In genomic region chr6:17986656-17987575, GRCh38 we compare ENCODE assay signal across 8 cellular contexts. TPM values are rescaled to one million over a fixed set of nuclear protein-coding genes. Genes with fewer than 3 reads are reported as not detected.
DNase-seq lines count a peak whose midpoint lies in the region; ATAC-seq and TF ChIP-seq lines count a peak whose summit lies in the region.

No MANE protein-coding gene starts in this region.

- H3K4me2 ChIP-seq in BLaER1 (peak overlapping the region; percentile 88), PC-3 (ENCODE audit: low read length) (peak overlapping the region; percentile 91), skeletal muscle satellite cell (ENCODE audit: low read length) (peak overlapping the region; percentile 75)

- H3K9ac ChIP-seq in BLaER1 (peak overlapping the region; percentile 83), PC-3 (ENCODE audit: low read length) (peak overlapping the region; percentile 77), skeletal muscle satellite cell (ENCODE audit: low read depth, low read length) (peak overlapping the region; percentile 86)

- peaks cover 41% of the 10 kb centered on the region for H3K79me2 ChIP-seq in PC-3 (ENCODE audit: low read length)

- H3K27ac Mint-ChIP-seq in central memory CD8-positive, alpha-beta T cell (ENCODE audit: low read depth), result no peak overlapping the region

- CTCF ChIA-PET in PC-3 (lab: Charles Lee), result interaction anchor here (0.6 kb wide), 1 partner anchor 174 kb away, joined by 3 read pairs; no protein-coding TSS in a partner anchor

- peaks cover 4% of the 10 kb centered on the region; the same call in 1 of the 2 replicates for H3K36me3 ChIP-seq in BLaER1
- H3K36me3 ChIP-seq in PC-3 (ENCODE audit: low read depth, low read length), result no peaks in the 10 kb centered on the region
- no peaks in the 10 kb centered on the region for H3K36me3 ChIP-seq in skeletal muscle satellite cell (ENCODE audit: insufficient read depth, low read length)

- H3K4me1 ChIP-seq in BLaER1 (peaks cover 25% of the 10 kb centered on the region), PC-3 (ENCODE audit: insufficient read depth, low read length) (peaks cover 35% of the 10 kb centered on the region), skeletal muscle satellite cell (ENCODE audit: control insufficient read depth, insufficient read depth, low read length) (peaks cover 13% of the 10 kb centered on the region)

- no TSS peak for BruUV-seq in PC-3 (replicated peaks; lab: Mats Ljungman, UMichigan)

- H3K9me3 ChIP-seq in BLaER1 (no peaks in the 10 kb centered on the region), PC-3 (ENCODE audit: low read length) (no peaks in the 10 kb centered on the region), skeletal muscle satellite cell (replicated peaks; ENCODE audit: low read length) (no peaks in the 10 kb centered on the region)

- no peaks in the 10 kb centered on the region for H3K9me3 Mint-ChIP-seq in central memory CD8-positive, alpha-beta T cell

- ATAC-seq in GM18861 (IDR thresholded peaks at IDR 0.05; ENCODE audit: unreplicated experiment), result peak; percentile 11
- peak; percentile 15 for ATAC-seq in HG03064 (IDR thresholded peaks at IDR 0.05; ENCODE audit: low read depth, unreplicated experiment)
- ATAC-seq in PC-3, result peak; percentile 45
- peak; percentile 17 for ATAC-seq in central memory CD8-positive, alpha-beta T cell (replicated peaks; ENCODE audit: extremely low read depth, poor library complexity, severe bottlenecking)

- intact Hi-C loops in PC-3 (cut with micrococcal nuclease), result loop anchor here (1.0 to 5.0 kb wide), 3 partner anchors 135 to 170 kb away; no protein-coding TSS in a partner anchor

- no peaks in the 10 kb centered on the region for H3K36me3 Mint-ChIP-seq in central memory CD8-positive, alpha-beta T cell (ENCODE audit: insufficient read depth)

- TF ChIP-seq CTCF in PC-3 (conservative IDR thresholded peaks at IDR 0.05; ENCODE audit: low read depth, low read length), result no peak

- peak; percentile 58 for DNase-seq in PC-3
- no peak for DNase-seq in central memory CD8-positive, alpha-beta T cell (ENCODE audit: low spot score in 2 of 2)
- DNase-seq in iris pigment epithelial cell (ENCODE audit: low read depth), result peak; percentile 53
- no peak for DNase-seq in NK-92 (lab: John Stamatoyannopoulos, UW; ENCODE audit: unreplicated experiment)

- H3K4me3 Mint-ChIP-seq in central memory CD8-positive, alpha-beta T cell, result peak overlapping the region; percentile 48

- H3K4me3 ChIP-seq in BLaER1 (peak overlapping the region; percentile 84), PC-3 (ENCODE audit: low read length) (peak overlapping the region; percentile 86), skeletal muscle satellite cell (ENCODE audit: low read length) (peak overlapping the region; percentile 89)

- peaks cover 7% of the 10 kb centered on the region for H3K4me1 Mint-ChIP-seq in central memory CD8-positive, alpha-beta T cell

- POLR2A ChIA-PET in PC-3 (lab: Charles Lee; ENCODE audit: unreplicated experiment), result no interaction called here

- H3K27ac ChIP-seq in BLaER1 (peak overlapping the region; percentile 82), PC-3 (ENCODE audit: low read length) (peak overlapping the region; percentile 54)

- no peaks in the 10 kb centered on the region for H3K9me2 ChIP-seq in PC-3 (replicated peaks; ENCODE audit: low read length)

- peak overlapping the region; percentile 78 for H2AFZ ChIP-seq in PC-3 (ENCODE audit: low read length)

- H3F3A ChIP-seq in PC-3 (ENCODE audit: low read length, unreplicated experiment), result no peaks in the 10 kb centered on the region

- peaks cover 27% of the 10 kb centered on the region for H3K27me3 ChIP-seq in BLaER1
- no peaks in the 10 kb centered on the region for H3K27me3 ChIP-seq in PC-3 (ENCODE audit: low read length)
- no peaks in the 10 kb centered on the region for H3K27me3 ChIP-seq in skeletal muscle satellite cell (ENCODE audit: control insufficient read depth, insufficient read depth, low read length)

- H4K20me1 ChIP-seq in BLaER1 (peaks cover 23% of the 10 kb centered on the region), PC-3 (ENCODE audit: low read length) (peaks cover 14% of the 10 kb centered on the region; the same call in 1 of the 2 replicates)

- peaks cover 74% of the 10 kb centered on the region for H3K27me3 Mint-ChIP-seq in central memory CD8-positive, alpha-beta T cell

RNA-seq across cellular contexts. Expression of gene KIF13A, which starts 0.5 kb away (rescaled TPM):
- total RNA-seq in PC-3 (2014; rRNA removed), result 21.3 and 27.1 TPM in 2 replicates
- 23.6 and 26.6 TPM in 2 replicates for total RNA-seq in skeletal muscle satellite cell (2012; rRNA removed)

Comparison
In these comparisons a context has a peak if more than half of its experiments do, and no peak if none do; other contexts are left out.
1. DNase-seq: peak in PC-3 (single experiment) and iris pigment epithelial cell (single experiment); none in central memory CD8-positive, alpha-beta T cell (0 of 2) and NK-92 (single experiment).
2. Peak in every context shown above with its lines, with median percentiles within 50 percentile points of each other: H3K4me2 ChIP-seq, H3K4me3 ChIP-seq, H3K9ac ChIP-seq and ATAC-seq.